In genomic region chr7:155203882-155204691, GRCh38 we compare ENCODE assay signal across 16 cellular contexts.
DNase-seq lines count a peak whose midpoint lies in the region; ATAC-seq, FAIRE-seq and TF ChIP-seq lines count a peak whose summit lies in the region.
"Had no signal": no experiment of that assay in that cellular context is flagged by ENCODE, and none has a peak within 500 bp of the region (broad histone marks: within the 10 kb centered on the region; RNA-seq: fewer than 3 reads in every experiment).

No MANE protein-coding gene starts in this region.

- H3K4me1 Mint-ChIP-seq in T-helper 1 cell treated with Interleukin-12 subunit alpha and Interleukin-12 subunit beta and Interleukin-4 antibody, amounts not matched to agents 30 μg/mL and 1 μg/mL, for 36 hours (ENCODE audit: low read depth) = peaks cover 34% of the 10 kb centered on the region

- H3K27me3 Mint-ChIP-seq in T-helper 1 cell treated with Interleukin-12 subunit alpha and Interleukin-12 subunit beta and Interleukin-4 antibody, amounts not matched to agents 30 μg/mL and 1 μg/mL, for 36 hours (ENCODE audit: low read depth) = no peaks in the 10 kb centered on the region

- TF ChIP-seq EP300 in GM12878 (IDR thresholded peaks at IDR 0.05; ENCODE audit: borderline replicate concordance in 1 of 2, control insufficient read depth in 1 of 2, low read depth in 2 of 2, low read length in 2 of 2) = no peak

- H4K12ac ChIP-seq in trophoblast cell (ENCODE audit: low read depth, low read length) = peak overlapping the region; percentile 16

- no peak for TF ChIP-seq RAD21 in GM12878 (IDR thresholded peaks at IDR 0.05; ENCODE audit: insufficient read depth, low read depth, low read length)

- H3K27me3 ChIP-seq in GM12878 (replicated peaks in 1 of 2; ENCODE audit: control insufficient read depth in 2 of 2, insufficient read depth in 2 of 2, low read length in 1 of 2) (no peaks in the 10 kb centered on the region), trophoblast cell (ENCODE audit: insufficient read depth, low read length) (no peaks in the 10 kb centered on the region)
- H3K27me3 ChIP-seq: testis had no signal

- ATAC-seq in GM12878 = no peak

- no peak for FAIRE-seq in GM12878 (lab: Jason Lieb, UNC)

- H3K23ac ChIP-seq in trophoblast cell (ENCODE audit: low read length) = no peak overlapping the region

- 95% methylated on average over 12 of the region's 14 CpGs for WGBS in GM12878 (ENCODE audit: insufficient coverage, insufficient replicate concordance, low lambda C conversion rate, missing lambda C conversion rate)
- WGBS in trophoblast cell (ENCODE audit: extremely low coverage, insufficient coverage, insufficient read length) = no CpG with 5 or more reads among the region's 14 CpGs

- intact Hi-C loops in GM12878 (cut with micrococcal nuclease; ENCODE audit: unreplicated experiment) = loop anchor here (10.0 kb wide), 3 partner anchors 369 to 551 kb away; partner anchors contain the start of gene RBM33

- peak overlapping the region; percentile 38 for H2BK5ac ChIP-seq in trophoblast cell (ENCODE audit: low read depth, low read length, poor library complexity)

- peak overlapping the region; percentile 56 for H4K8ac ChIP-seq in trophoblast cell (ENCODE audit: low read depth, low read length)

- RAD21 ChIA-PET in GM12878 (lab: Charles Lee; ENCODE audit: unreplicated experiment) = interaction anchor here (1.1 to 3.0 kb wide), 4 partner anchors 14 to 276 kb away, joined by 3 to 18 read pairs (median 4); no protein-coding TSS in a partner anchor

- peak overlapping the region; percentile 85 for H4K91ac ChIP-seq in trophoblast cell (ENCODE audit: low read depth, low read length)

- H3K14ac ChIP-seq in trophoblast cell (ENCODE audit: low read length) = peak overlapping the region; percentile 63

- TF ChIP-seq CTCF in GM12878 (IDR thresholded peaks at IDR 0.05 in 2 of 3, conservative IDR thresholded peaks at IDR 0.05 in 1 of 3; ENCODE audit: control insufficient read depth in 2 of 3, extremely low read depth in 1 of 3, insufficient read depth in 1 of 3, low read depth in 3 of 3, low read length in 3 of 3) = no peak

- H3K9me3 ChIP-seq in KOPT-K1 (ENCODE audit: insufficient read depth, low read length, poor library complexity, severe bottlenecking) = no peaks in the 10 kb centered on the region
- H3K9me3 ChIP-seq in GM12878 (replicated peaks; ENCODE audit: control insufficient read depth, insufficient read depth, low read length) = no peaks in the 10 kb centered on the region; the same call in 2 of the 3 replicates
- peaks cover 10% of the 10 kb centered on the region for H3K9me3 ChIP-seq in trophoblast cell (ENCODE audit: insufficient read depth, low read depth, low read length)
- H3K9me3 ChIP-seq: testis had no signal

- H3K4me2 ChIP-seq in GM12878 (ENCODE audit: control insufficient read depth, insufficient read depth) = no peak overlapping the region
- no peak overlapping the region for H3K4me2 ChIP-seq in trophoblast cell (ENCODE audit: low read length)

- peak overlapping the region; percentile 79 for H2BK120ac ChIP-seq in trophoblast cell (ENCODE audit: insufficient read depth, low read length, poor library complexity)

- H3K9me3 Mint-ChIP-seq in T-helper 1 cell treated with Interleukin-12 subunit alpha and Interleukin-12 subunit beta and Interleukin-4 antibody, amounts not matched to agents 30 μg/mL and 1 μg/mL, for 36 hours = peaks cover 4% of the 10 kb centered on the region

- BruUV-seq in GM12878 (replicated peaks; lab: Mats Ljungman, UMichigan) = no TSS peak

- H3K79me2 ChIP-seq in GM12878 (ENCODE audit: control insufficient read depth, insufficient read depth, low read length) = no peaks in the 10 kb centered on the region
- H3K79me2 ChIP-seq in trophoblast cell (ENCODE audit: control insufficient read depth, insufficient read depth, low read length, poor library complexity) = peaks cover 5% of the 10 kb centered on the region

- peaks cover 23% of the 10 kb centered on the region for H3K79me1 ChIP-seq in trophoblast cell (ENCODE audit: low read length)

- H2AK5ac ChIP-seq in trophoblast cell (ENCODE audit: low read length) = peak overlapping the region; percentile 36

- peaks cover 5% of the 10 kb centered on the region for H3K36me3 Mint-ChIP-seq in T-helper 1 cell treated with Interleukin-12 subunit alpha and Interleukin-12 subunit beta and Interleukin-4 antibody, amounts not matched to agents 30 μg/mL and 1 μg/mL, for 36 hours (ENCODE audit: low read depth)
- H3K36me3 Mint-ChIP-seq: naive B cell had no signal

- no peak overlapping the region for H3K4me3 Mint-ChIP-seq in T-helper 1 cell treated with Interleukin-12 subunit alpha and Interleukin-12 subunit beta and Interleukin-4 antibody, amounts not matched to agents 30 μg/mL and 1 μg/mL, for 36 hours

- H3K27ac Mint-ChIP-seq in T-helper 1 cell treated with Interleukin-12 subunit alpha and Interleukin-12 subunit beta and Interleukin-4 antibody, amounts not matched to agents 30 μg/mL and 1 μg/mL, for 36 hours = peak overlapping the region; percentile 39

- H3K9ac ChIP-seq in GM12878 (ENCODE audit: control insufficient read depth, insufficient read depth, low read length) (no peak overlapping the region), trophoblast cell (ENCODE audit: low read length) (no peak overlapping the region)

- SMC1A ChIA-PET in GM12878 (lab: Charles Lee; ENCODE audit: uncharacterized antibody, unreplicated experiment) = interaction anchor here (0.6 to 1.7 kb wide), 5 partner anchors 18 to 141 kb away, joined by 3 to 5 read pairs (median 3); no protein-coding TSS in a partner anchor

- no peak overlapping the region for H3K4me3 ChIP-seq in GM12878
- H3K4me3 ChIP-seq in trophoblast cell (ENCODE audit: low read depth, low read length) = no peak overlapping the region
- H3K4me3 ChIP-seq: SK-N-MC, testis had no signal

- H3K4me1 ChIP-seq in GM12878 (ENCODE audit: control insufficient read depth, insufficient read depth, low read length) (peaks cover 26% of the 10 kb centered on the region), trophoblast cell (ENCODE audit: control insufficient read depth in 1 of 2, insufficient read depth in 2 of 2, low read length in 2 of 2) (peaks cover 17 to 25% of the 10 kb centered on the region in 2 experiments)
- H3K4me1 ChIP-seq: testis had no signal

- H2AFZ ChIP-seq in GM12878 (ENCODE audit: control insufficient read depth, low read depth, low read length) (no peak overlapping the region), trophoblast cell (ENCODE audit: insufficient read depth, low read length, poor library complexity) (no peak overlapping the region)

- H3K18ac ChIP-seq in trophoblast cell (ENCODE audit: low read length) = peak overlapping the region; percentile 13

- H3K27ac ChIP-seq in KOPT-K1 (ENCODE audit: low read depth, low read length, poor library complexity, severe bottlenecking) = peak overlapping the region; percentile 88
- peak overlapping the region; percentile 97 for H3K27ac ChIP-seq in GM12878 (ENCODE audit: control insufficient read depth, insufficient read depth)
- peak overlapping the region; percentile 40 for H3K27ac ChIP-seq in trophoblast cell (ENCODE audit: low read depth, low read length)
- H3K27ac ChIP-seq: SK-N-MC, testis had no signal

- in situ Hi-C loops in GM12878 (cut with MboI) = loop anchor here (5.0 to 10.0 kb wide), 3 partner anchors 91 to 551 kb away; partner anchors contain the start of gene INSIG1

- POLR2A ChIA-PET in GM12878 (lab: Charles Lee) = interaction anchor here (0.9 to 3.3 kb wide), 5 partner anchors 8 to 276 kb away, joined by 3 to 86 read pairs (median 5); partner anchors contain the start of gene INSIG1

- H3K36me3 ChIP-seq in KOPT-K1 (ENCODE audit: insufficient read depth, low read length) = no peaks in the 10 kb centered on the region
- no peaks in the 10 kb centered on the region for H3K36me3 ChIP-seq in GM12878 (ENCODE audit: control insufficient read depth in 2 of 2, insufficient read depth in 2 of 2, low read length in 1 of 2)
- H3K36me3 ChIP-seq in trophoblast cell (ENCODE audit: control insufficient read depth in 1 of 2, insufficient read depth in 2 of 2, low read length in 2 of 2) = no peaks in the 10 kb centered on the region

- H2BK12ac ChIP-seq in trophoblast cell (ENCODE audit: low read length) = peak overlapping the region; percentile 24

- CTCF ChIA-PET in GM12878 (lab: Yijun Ruan, JAX) = interaction anchor here (1.0 to 3.3 kb wide), 7 partner anchors 12 to 290 kb away, joined by 3 to 17 read pairs (median 9); partner anchors contain the start of gene INSIG1

- peak overlapping the region; percentile 21 for H3K4ac ChIP-seq in trophoblast cell (ENCODE audit: low read depth, low read length)

- no peak for DNase-seq in T-helper 1 cell
- no peak for DNase-seq in GM12878 (ENCODE audit: low read depth, low spot score)
- DNase-seq in trophoblast cell = no peak
- DNase-seq in SHP77 (lab: John Stamatoyannopoulos, UW) = no peak
- no peak for DNase-seq in stimulated activated CD4-positive, alpha-beta T cell treated with anti-CD3 and anti-CD28 coated beads, Interleukin-2, amount 100 ng/mL, for 24 hours
- no peak for DNase-seq in erythroblast (lab: John Stamatoyannopoulos, UW)
- DNase-seq: 8988T; activated naive CD4-positive, alpha-beta T cell; Kasumi-1; naive B cell; NCI-H187; NCI-H82; testis had no signal

- no peaks in the 10 kb centered on the region for H4K20me1 ChIP-seq in GM12878 (ENCODE audit: control insufficient read depth, insufficient read depth)

- TF ChIP-seq POLR2A in GM12878 (IDR thresholded peaks at IDR 0.05; ENCODE audit: low read depth, low read length) = no peak
- no peak for TF ChIP-seq POLR2A in erythroblast (IDR thresholded peaks at IDR 0.05; ENCODE audit: low read length)

TF ChIP-seq in GM12878, 131 proteins besides CTCF, POLR2A, EP300 and RAD21:
- TF ChIP-seq BMI1 (IDR thresholded peaks at IDR 0.05; ENCODE audit: borderline replicate concordance) (no peak), RBBP5 (conservative IDR thresholded peaks at IDR 0.05) (no peak), KLF5 (IDR thresholded peaks at IDR 0.05; ENCODE audit: partially characterized antibody) (no peak), NR2F1 (conservative IDR thresholded peaks at IDR 0.05) (no peak)
TF ChIP-seq in GM12878: peak in this region for 0.

Comparison
In these comparisons a context has a peak if more than half of its experiments do, and no peak if none do; other contexts are left out.
1. H3K27ac ChIP-seq: peak in every context shown above with its lines; median percentile 97 in GM12878; 88 in KOPT-K1; 40 in trophoblast cell.